In the genomic region with DNA sequence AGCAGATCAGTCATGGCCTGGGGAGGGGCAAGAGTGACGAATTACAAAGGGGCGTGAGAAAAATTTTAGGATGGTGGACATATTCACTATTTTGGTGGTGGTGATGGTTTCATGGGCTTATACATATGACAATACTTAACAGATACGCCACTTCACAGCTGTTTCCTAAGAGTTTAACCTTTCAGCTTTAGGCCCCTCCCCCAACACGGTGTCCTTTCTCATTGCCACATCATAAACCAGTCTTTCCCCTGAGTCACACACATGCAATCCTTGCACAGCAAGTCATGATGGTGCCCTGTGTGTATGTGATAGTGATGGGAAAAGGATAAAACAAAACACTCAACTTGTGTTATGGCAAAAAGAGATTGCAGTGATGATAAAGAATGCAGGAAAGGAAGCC, we compare ENCODE assay signal across 9 cellular contexts. TPM values are rescaled to one million over a fixed set of nuclear protein-coding genes. Genes with fewer than 3 reads are reported as not detected.
DNase-seq lines count a peak whose midpoint lies in the region; ATAC-seq, FAIRE-seq and TF ChIP-seq lines count a peak whose summit lies in the region.
"Had no signal": no experiment of that assay in that cellular context is flagged by ENCODE, and none has a peak within 500 bp of the region (broad histone marks: within the 10 kb centered on the region; RNA-seq: fewer than 3 reads in every experiment).

No MANE protein-coding gene starts in this region.

- H4K12ac ChIP-seq in trophoblast cell (ENCODE audit: low read depth, low read length): no peak overlapping the region

- H3K79me1 ChIP-seq in H1 (ENCODE audit: low read depth, low read length): no peaks in the 10 kb centered on the region
- H3K79me1 ChIP-seq in trophoblast cell (ENCODE audit: low read length): peaks cover 6% of the 10 kb centered on the region

- H2BK15ac ChIP-seq in H1 (ENCODE audit: low read length): no peak overlapping the region

- H2AK5ac ChIP-seq in H1 (ENCODE audit: low read depth, low read length) (no peak overlapping the region), trophoblast cell (ENCODE audit: low read length) (no peak overlapping the region)

- H4K5ac ChIP-seq in H1 (ENCODE audit: insufficient read length, low read depth, low read length): no peak overlapping the region

- WGBS in H1 (ENCODE audit: extremely low coverage in 1 of 2, insufficient coverage in 1 of 2, insufficient read length in 1 of 2, insufficient replicate concordance in 2 of 2, low coverage in 1 of 2, low lambda C conversion rate in 2 of 2, missing lambda C conversion rate in 1 of 2), 2 experiments: 91% methylated on average over 4 of the region's 4 CpGs; no CpG with 5 or more reads in 1 of the 2 experiments
- no CpG with 5 or more reads among the region's 4 CpGs for WGBS in trophoblast cell (ENCODE audit: extremely low coverage, insufficient coverage, insufficient read length)
- WGBS in testis, 2 donors: 72 to 76% methylated on average over 4 of the region's 4 CpGs

- H3K4me3 ChIP-seq in H1 (ENCODE audit: extremely low read depth in 1 of 4, insufficient read depth in 2 of 4, low read depth in 3 of 4, low read length in 4 of 4): no peak overlapping the region
- H3K4me3 ChIP-seq in trophoblast cell (ENCODE audit: low read depth, low read length): no peak overlapping the region
- H3K4me3 ChIP-seq in testis: no peak overlapping the region
- no peak overlapping the region for H3K4me3 ChIP-seq in OCI-LY7 (ENCODE audit: low read depth, low read length, poor library complexity, severe bottlenecking)

- TF ChIP-seq CTCF in H1 (IDR thresholded peaks at IDR 0.05; ENCODE audit: control extremely low read depth in 1 of 3, insufficient read depth in 1 of 3, low read depth in 1 of 3, low read length in 3 of 3): no peak
- no peak for TF ChIP-seq CTCF in testis (IDR thresholded peaks at IDR 0.05)
- no peak for TF ChIP-seq CTCF in OCI-LY7 (conservative IDR thresholded peaks at IDR 0.05; ENCODE audit: low read length)

- H3K27me3 ChIP-seq in H1 (replicated peaks in 1 of 4; ENCODE audit: control insufficient read depth in 3 of 4, extremely low read depth in 1 of 4, insufficient read depth in 3 of 4, low read length in 3 of 4): no peaks in the 10 kb centered on the region
- no peaks in the 10 kb centered on the region for H3K27me3 ChIP-seq in trophoblast cell (ENCODE audit: insufficient read depth, low read length)
- H3K27me3 ChIP-seq in testis: no peaks in the 10 kb centered on the region

- TF ChIP-seq RAD21 in H1 (IDR thresholded peaks at IDR 0.05 in 1 of 2, conservative IDR thresholded peaks at IDR 0.05 in 1 of 2; ENCODE audit: low read depth in 2 of 2, low read length in 2 of 2): no peak

- DNase-seq in GM04503 (ENCODE audit: low read depth) (peak; percentile 73), NCI-H226 (peak; percentile 25), H1 (ENCODE audit: low read depth in 1 of 2, low spot score in 2 of 2) (no peak), trophoblast cell (peak; percentile 96 to 99), testis (no peak), OCI-LY7 (ENCODE audit: low spot score) (no peak)

- H3K4me2 ChIP-seq in H1 (ENCODE audit: insufficient read depth in 1 of 2, low read depth in 2 of 2, low read length in 2 of 2): no peak overlapping the region
- H3K4me2 ChIP-seq in trophoblast cell (ENCODE audit: low read length): no peak overlapping the region
- no peak overlapping the region for H3K4me2 ChIP-seq in OCI-LY7 (ENCODE audit: low read length)

- H3K79me2 ChIP-seq in H1 (ENCODE audit: control insufficient read depth in 1 of 2, insufficient read depth in 2 of 2, low read length in 2 of 2) (no peaks in the 10 kb centered on the region), trophoblast cell (ENCODE audit: control insufficient read depth, insufficient read depth, low read length, poor library complexity) (peaks cover 2% of the 10 kb centered on the region), OCI-LY7 (ENCODE audit: insufficient read depth, low read depth, low read length) (no peaks in the 10 kb centered on the region)

- peak overlapping the region; percentile 89; the same call in 1 of the 2 replicates for H2AFZ ChIP-seq in H1 (ENCODE audit: low read length)
- H2AFZ ChIP-seq in trophoblast cell (ENCODE audit: insufficient read depth, low read length, poor library complexity): no peak overlapping the region
- no peak overlapping the region for H2AFZ ChIP-seq in OCI-LY7 (ENCODE audit: low read length)

- H2BK5ac ChIP-seq in H1 (ENCODE audit: low read depth, low read length): no peak overlapping the region
- no peak overlapping the region for H2BK5ac ChIP-seq in trophoblast cell (ENCODE audit: low read depth, low read length, poor library complexity)

- H3K14ac ChIP-seq in H1 (ENCODE audit: insufficient read length) (no peak overlapping the region), trophoblast cell (ENCODE audit: low read length) (no peak overlapping the region)

- H2BK20ac ChIP-seq in H1 (ENCODE audit: low read length): no peak overlapping the region

- no peak for TF ChIP-seq EP300 in H1 (IDR thresholded peaks at IDR 0.05; ENCODE audit: borderline replicate concordance in 1 of 2, low read depth in 2 of 2, low read length in 2 of 2)

- H3K18ac ChIP-seq in H1 (ENCODE audit: extremely low read depth, low read length): no peak overlapping the region
- no peak overlapping the region for H3K18ac ChIP-seq in trophoblast cell (ENCODE audit: low read length)

- POLR2A ChIA-PET in H1 (lab: Charles Lee; ENCODE audit: partially characterized antibody): no interaction called here
- POLR2A ChIA-PET in OCI-LY7 (lab: Charles Lee): no interaction called here

- H2BK12ac ChIP-seq in H1 (ENCODE audit: low read depth, low read length): no peak overlapping the region
- H2BK12ac ChIP-seq in trophoblast cell (ENCODE audit: low read length): no peak overlapping the region

- FAIRE-seq in H1 (lab: Jason Lieb, UNC): no peak
- FAIRE-seq: GM18507 had no signal

- no peaks in the 10 kb centered on the region for H4K20me1 ChIP-seq in H1 (replicated peaks in 1 of 2; ENCODE audit: control insufficient read depth in 1 of 2, insufficient read depth in 2 of 2, low read length in 2 of 2)
- no peaks in the 10 kb centered on the region for H4K20me1 ChIP-seq in OCI-LY7 (ENCODE audit: insufficient read depth, low read length)

- H4K8ac ChIP-seq in H1 (ENCODE audit: extremely low read depth, insufficient read depth, low read length) (no peak overlapping the region), trophoblast cell (ENCODE audit: low read depth, low read length) (no peak overlapping the region)

- H3K23me2 ChIP-seq in H1 (ENCODE audit: low read depth, low read length): no peaks in the 10 kb centered on the region

- H3K9ac ChIP-seq in H1 (replicated peaks in 1 of 4; ENCODE audit: extremely low read depth in 1 of 4, low read depth in 3 of 4, low read length in 3 of 4) (no peak overlapping the region), trophoblast cell (ENCODE audit: low read length) (no peak overlapping the region)

- BruUV-seq in OCI-LY7 (replicated peaks; lab: Mats Ljungman, UMichigan): no TSS peak

- H4K91ac ChIP-seq in H1 (replicated peaks; ENCODE audit: insufficient read length, low read length): no peak overlapping the region
- H4K91ac ChIP-seq in trophoblast cell (ENCODE audit: low read depth, low read length): no peak overlapping the region

- TF ChIP-seq POLR2A in H1 (IDR thresholded peaks at IDR 0.05; ENCODE audit: control extremely low read depth in 1 of 2, low read depth in 2 of 2, low read length in 2 of 2): no peak
- no peak for TF ChIP-seq POLR2A in testis (IDR thresholded peaks at IDR 0.05)

- CTCF ChIA-PET in H1 (lab: Charles Lee; ENCODE audit: partially characterized antibody) (interaction anchor here (0.7 kb wide), 1 partner anchor 93 kb away, joined by 3 read pairs; no protein-coding TSS in a partner anchor), OCI-LY7 (lab: Charles Lee; ENCODE audit: unreplicated experiment) (no interaction called here)

- no peak overlapping the region for H3K27ac ChIP-seq in H1 (ENCODE audit: low read depth, low read length)
- H3K27ac ChIP-seq in trophoblast cell (ENCODE audit: low read depth, low read length): no peak overlapping the region
- no peak overlapping the region for H3K27ac ChIP-seq in testis
- H3K27ac ChIP-seq in OCI-LY7 (ENCODE audit: low read depth, low read length, poor library complexity, severe bottlenecking): no peak overlapping the region

- H3K23ac ChIP-seq in H1 (ENCODE audit: insufficient read length) (no peak overlapping the region), trophoblast cell (ENCODE audit: low read length) (no peak overlapping the region)

- ATAC-seq in HG03196 (IDR thresholded peaks at IDR 0.05; ENCODE audit: unreplicated experiment): no peak
- no peak for ATAC-seq in HG02623 (IDR thresholded peaks at IDR 0.05; ENCODE audit: unreplicated experiment)

- H3K4me1 ChIP-seq in H1 (replicated peaks in 1 of 4; ENCODE audit: control insufficient read depth in 3 of 4, insufficient read depth in 4 of 4, low read length in 3 of 4) (no peaks in the 10 kb centered on the region), trophoblast cell (ENCODE audit: control insufficient read depth in 1 of 2, insufficient read depth in 2 of 2, low read length in 2 of 2) (peaks cover 6 to 10% of the 10 kb centered on the region in 2 experiments), testis (no peaks in the 10 kb centered on the region), OCI-LY7 (ENCODE audit: insufficient read depth, low read length, poor library complexity, severe bottlenecking) (no peaks in the 10 kb centered on the region)

- H3K36me3 ChIP-seq in H1 (ENCODE audit: control insufficient read depth in 2 of 4, insufficient read depth in 4 of 4, low read length in 3 of 4): no peaks in the 10 kb centered on the region
- no peaks in the 10 kb centered on the region for H3K36me3 ChIP-seq in trophoblast cell (ENCODE audit: control insufficient read depth in 1 of 2, insufficient read depth in 2 of 2, low read length in 2 of 2)
- H3K36me3 ChIP-seq in testis (ENCODE audit: low read depth, missing control alignments): no peaks in the 10 kb centered on the region
- H3K36me3 ChIP-seq in OCI-LY7 (ENCODE audit: insufficient read depth, low read length): no peaks in the 10 kb centered on the region

- no peaks in the 10 kb centered on the region for H3K9me2 ChIP-seq in OCI-LY7 (ENCODE audit: insufficient read depth, low read length)

- intact Hi-C loops in testis (cut with DNase I; ENCODE audit: low total_unique reads) (no loop called here), OCI-LY7 (cut with micrococcal nuclease; ENCODE audit: unreplicated experiment) (no loop called here)

- no peaks in the 10 kb centered on the region for H3K9me3 ChIP-seq in H1 (ENCODE audit: insufficient read depth in 2 of 2, low read depth in 1 of 2, low read length in 1 of 2)
- H3K9me3 ChIP-seq in trophoblast cell (ENCODE audit: insufficient read depth, low read depth, low read length): no peaks in the 10 kb centered on the region
- no peaks in the 10 kb centered on the region for H3K9me3 ChIP-seq in testis
- no peaks in the 10 kb centered on the region for H3K9me3 ChIP-seq in OCI-LY7 (ENCODE audit: low read length)

- H3K4ac ChIP-seq in H1 (replicated peaks; ENCODE audit: insufficient read length, low read depth, low read length) (no peak overlapping the region), trophoblast cell (ENCODE audit: low read depth, low read length) (no peak overlapping the region)

- H2BK120ac ChIP-seq in H1 (replicated peaks; ENCODE audit: low read depth, low read length) (no peak overlapping the region), trophoblast cell (ENCODE audit: insufficient read depth, low read length, poor library complexity) (no peak overlapping the region)

- H3K56ac ChIP-seq in H1 (replicated peaks; ENCODE audit: insufficient read length, low read depth, low read length): no peak overlapping the region

RNA-seq across cellular contexts. Expression of gene IL1R1, which starts 47.6 kb away (rescaled TPM):
- 0.34 and 0.46 TPM in 2 replicates for total RNA-seq in H1 (2021; fragmentation: NEBNext Ultra II Directional; extraction: Animal tissue kit (Norgen Biotek cat#: 25700))
- 0.19 and 0.47 TPM in 2 replicates for polyA plus RNA-seq in H1 (2011; rRNA removed)
- 0.26 TPM for polyA plus RNA-seq in H1 (2011; cell fraction: cytosol; rRNA removed)
- 0.27 TPM for polyA plus RNA-seq in H1 (2011; cell fraction: nucleus; rRNA removed)
- polyA plus RNA-seq in H1 (2012, experiment 1 of 2): 0.07 to 0.39 TPM (median 0.13 TPM) in 4 replicates
- not detected for polyA plus RNA-seq in H1 (2012, experiment 2 of 2)
- 0.45 TPM for polyA plus RNA-seq in H1 (2013, experiment 1 of 2)
- polyA plus RNA-seq in H1 (2013, experiment 2 of 2): 0.28 TPM
- 0.22 and 0.28 TPM in 2 replicates for polyA minus RNA-seq in H1 (2011; rRNA and poly(A)+ RNA removed)
- polyA minus RNA-seq in H1 (2011; cell fraction: cytosol; rRNA and poly(A)+ RNA removed): not detected
- 0.50 TPM for polyA minus RNA-seq in H1 (2011; cell fraction: nucleus; rRNA and poly(A)+ RNA removed)
- polyA plus RNA-seq in trophoblast cell (2013): 35.1 and 36.4 TPM in 2 replicates
- 10 to 100 TPM; 35.4 to 51.3 TPM for total RNA-seq in testis
- polyA plus RNA-seq in testis (ENCODE audit: insufficient read depth, low read depth, low replicate concordance): 49.6 TPM
- total RNA-seq in OCI-LY7 (2014; rRNA removed; shearing (Covaris generic)): not detected in 2 replicates
- total RNA-seq in OCI-LY7 (2022): not detected in 2 replicates

Comparison
In these comparisons a context has a peak if more than half of its experiments do, and no peak if none do; other contexts are left out.
1. DNase-seq: peak in GM04503 (single experiment), NCI-H226 (single experiment) and trophoblast cell (2 of 2); none in H1 (0 of 2), testis (single experiment) and OCI-LY7 (single experiment).
2. RNA of gene IL1R1, which starts 47.6 kb away (total RNA-seq): 35.4 to 51.3 TPM in testis; 0.34 to 0.46 TPM in H1 and not detected in OCI-LY7; every median in the first group is over 10 times any median in the second.